18 cellular contexts compared by ENCODE assay signal in the genomic region with DNA sequence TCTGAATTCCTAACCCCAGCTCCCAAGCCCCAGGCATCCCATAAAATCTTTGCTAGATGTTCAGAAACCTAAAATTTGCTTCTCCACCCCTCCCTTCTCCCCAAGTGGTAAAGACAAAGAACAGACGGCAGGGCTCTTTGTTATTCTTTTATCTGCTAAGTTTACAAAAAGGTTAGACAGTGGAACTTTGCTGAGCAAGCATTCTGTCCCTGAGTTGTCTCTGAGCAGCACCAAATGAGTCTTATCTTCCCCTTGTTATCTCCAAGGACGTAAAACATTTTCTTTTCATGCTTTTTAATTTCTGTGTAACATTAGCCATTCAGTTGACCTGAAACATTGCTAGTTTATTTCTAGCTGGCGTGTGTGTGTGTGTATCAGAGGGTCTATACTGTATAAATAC. TPM values are rescaled to one million over a fixed set of nuclear protein-coding genes. Genes with fewer than 3 reads are reported as not detected.
DNase-seq lines count a peak whose midpoint lies in the region; ATAC-seq and TF ChIP-seq lines count a peak whose summit lies in the region.
"Had no signal": no experiment of that assay in that cellular context is flagged by ENCODE, and none has a peak within 500 bp of the region (broad histone marks: within the 10 kb centered on the region; RNA-seq: fewer than 3 reads in every experiment).

No MANE protein-coding gene starts in this region.

- H3K4me3 ChIP-seq in IMR-90 (ENCODE audit: insufficient read depth, low read depth, low read length) (no peak overlapping the region), choroid plexus epithelial cell (ENCODE audit: low read depth, low read length) (no peak overlapping the region), left lung (no peak overlapping the region), subcutaneous abdominal adipose tissue (ENCODE audit: low read depth in 1 of 5, low read length in 5 of 5) (no peak overlapping the region)

- H3K56ac ChIP-seq in IMR-90 (ENCODE audit: extremely low read depth, insufficient read depth, low read length) = no peak overlapping the region

- no peak overlapping the region for H2BK120ac ChIP-seq in IMR-90 (ENCODE audit: low read depth, low read length)

- no peak overlapping the region for H3K9ac ChIP-seq in IMR-90 (ENCODE audit: low read depth, low read length)
- H3K9ac ChIP-seq in subcutaneous abdominal adipose tissue (ENCODE audit: low read length in 5 of 5) = no peak overlapping the region

- no peak overlapping the region for H3K4me3 Mint-ChIP-seq in effector memory CD8-positive, alpha-beta T cell
- H3K4me3 Mint-ChIP-seq: activated CD8-positive, alpha-beta T cell treated with anti-CD3 and anti-CD28 coated beads, Interleukin-2, amount 10 ng/mL, durations not matched to agents 7 days and 5 days; activated naive CD4-positive, alpha-beta T cell treated with anti-CD3 and anti-CD28 coated beads, Interleukin-2, amount 50 U/mL, for 24 hours; activated T-cell treated with anti-CD3 and anti-CD28 coated beads, Interleukin-2, amount 50 U/mL, for 4 hours; T-cell had no signal

- BruUV-seq in IMR-90 (replicated peaks; lab: Mats Ljungman, UMichigan) = no TSS peak

- H2BK15ac ChIP-seq in IMR-90 (ENCODE audit: low read depth, low read length) = no peak overlapping the region

- no peaks in the 10 kb centered on the region for H3K9me3 Mint-ChIP-seq in effector memory CD8-positive, alpha-beta T cell
- H3K9me3 Mint-ChIP-seq: activated naive CD4-positive, alpha-beta T cell treated with anti-CD3 and anti-CD28 coated beads, Interleukin-2, amount 50 U/mL, for 24 hours; activated T-cell treated with anti-CD3 and anti-CD28 coated beads, Interleukin-2, amount 50 U/mL, for 4 hours; T-cell had no signal

- CTCF ChIA-PET in IMR-90 (lab: Yijun Ruan, JAX) = interaction anchor here (0.6 to 2.2 kb wide), 5 partner anchors 11 to 1708 kb away, joined by 3 to 6 read pairs (median 5); no protein-coding TSS in a partner anchor

- H3K4ac ChIP-seq in IMR-90 (ENCODE audit: low read depth, low read length) = no peak overlapping the region

- H3K4me1 ChIP-seq in IMR-90 (ENCODE audit: control insufficient read depth, insufficient read depth, low read length) = peaks cover 8% of the 10 kb centered on the region
- H3K4me1 ChIP-seq in left lung = peaks cover 0 to 16% of the 10 kb centered on the region in 2 donors
- peaks cover 4 to 25% (median 16%) of the 10 kb centered on the region in 5 donors for H3K4me1 ChIP-seq in subcutaneous abdominal adipose tissue (ENCODE audit: control insufficient read depth in 5 of 5, insufficient read depth in 5 of 5, low read length in 5 of 5)

- H2AK9ac ChIP-seq in IMR-90 (replicated peaks; ENCODE audit: low read depth, low read length, poor library complexity) = no peak overlapping the region

- H3K4me2 ChIP-seq in IMR-90 (ENCODE audit: low read depth, low read length) = peak overlapping the region; percentile 81

- H3K27ac Mint-ChIP-seq in effector memory CD8-positive, alpha-beta T cell = no peak overlapping the region
- H3K27ac Mint-ChIP-seq: activated CD8-positive, alpha-beta T cell treated with anti-CD3 and anti-CD28 coated beads, Interleukin-2, amount 10 ng/mL, durations not matched to agents 7 days and 5 days; activated naive CD4-positive, alpha-beta T cell treated with anti-CD3 and anti-CD28 coated beads, Interleukin-2, amount 50 U/mL, for 24 hours; T-cell had no signal

- no peak overlapping the region for H4K8ac ChIP-seq in IMR-90 (ENCODE audit: low read depth in 2 of 2, low read length in 2 of 2)

- H2BK5ac ChIP-seq in IMR-90 (ENCODE audit: low read depth, low read length, poor library complexity, severe bottlenecking) = no peak overlapping the region

- no peak for TF ChIP-seq POLR2A in IMR-90 (IDR thresholded peaks at IDR 0.05; ENCODE audit: low read depth, low read length)

- H3K27ac ChIP-seq in IMR-90 (ENCODE audit: insufficient read depth, low read length) (no peak overlapping the region; the same call in 1 of the 2 replicates), left lung (peak overlapping the region; percentile 5 to 35), subcutaneous abdominal adipose tissue (ENCODE audit: low read depth, low read length) (peak overlapping the region; percentile 74)
- H3K27ac ChIP-seq: WERI-Rb-1 had no signal

- H3K27me3 ChIP-seq in IMR-90 (ENCODE audit: control insufficient read depth, insufficient read depth, low read length) = no peaks in the 10 kb centered on the region
- H3K27me3 ChIP-seq in left lung = no peaks in the 10 kb centered on the region
- H3K27me3 ChIP-seq in subcutaneous abdominal adipose tissue (ENCODE audit: control insufficient read depth in 5 of 5, insufficient read depth in 4 of 5, low read length in 5 of 5) = no peaks in the 10 kb centered on the region

- no peak for TF ChIP-seq RAD21 in IMR-90 (IDR thresholded peaks at IDR 0.05; ENCODE audit: low read length)

- dilution Hi-C loops in IMR-90 (cut with HindIII; ENCODE audit: low sequenced_read_pairs, unreplicated experiment) = no loop called here

- H4K91ac ChIP-seq in IMR-90 (ENCODE audit: insufficient read depth, low read depth, low read length) = no peak overlapping the region

- H3K79me1 ChIP-seq in IMR-90 (ENCODE audit: low read depth in 1 of 2, low read length in 2 of 2) = peaks cover 29 to 65% of the 10 kb centered on the region in 2 experiments

- in situ Hi-C loops in IMR-90 (cut with MboI; ENCODE audit: low sequenced_read_pairs) = no loop called here

- no CpG with 5 or more reads among the region's 3 CpGs for WGBS in IMR-90 (ENCODE audit: extremely low coverage in 2 of 2, insufficient read length in 1 of 2), 2 experiments

- no peak overlapping the region for H2AK5ac ChIP-seq in IMR-90 (ENCODE audit: low read depth, low read length)

- POLR2A ChIA-PET in IMR-90 (lab: Charles Lee; ENCODE audit: unreplicated experiment) = no interaction called here

- H3K9me1 ChIP-seq in IMR-90 (ENCODE audit: insufficient read depth, low read length) = peaks cover 24% of the 10 kb centered on the region

- H3K27me3 Mint-ChIP-seq in effector memory CD8-positive, alpha-beta T cell = no peaks in the 10 kb centered on the region
- H3K27me3 Mint-ChIP-seq: activated naive CD4-positive, alpha-beta T cell treated with anti-CD3 and anti-CD28 coated beads, Interleukin-2, amount 50 U/mL, for 24 hours; T-cell had no signal

- no peaks in the 10 kb centered on the region for H3K36me3 Mint-ChIP-seq in effector memory CD8-positive, alpha-beta T cell (ENCODE audit: insufficient read depth)
- H3K36me3 Mint-ChIP-seq: activated naive CD4-positive, alpha-beta T cell treated with anti-CD3 and anti-CD28 coated beads, Interleukin-2, amount 50 U/mL, for 24 hours; T-cell had no signal

- intact Hi-C loops in IMR-90 (cut with micrococcal nuclease) (no loop called here), left lung (cut with DNase I) (no loop called here)

- H2AFZ ChIP-seq in IMR-90 (replicated peaks; ENCODE audit: low read length, poor library complexity) = no peak overlapping the region

- DNase-seq in IMR-90 (no peak), choroid plexus epithelial cell (ENCODE audit: low read depth) (peak; percentile 44), left lung (no peak), NCI-H187 (lab: John Stamatoyannopoulos, UW) (no peak), SKM-1 (lab: John Stamatoyannopoulos, UW; ENCODE audit: unreplicated experiment) (no peak)
- DNase-seq in effector memory CD8-positive, alpha-beta T cell = no peak
- DNase-seq: activated CD8-positive, alpha-beta T cell treated with anti-CD3 and anti-CD28 coated beads, Interleukin-2, amount 10 ng/mL, durations not matched to agents 7 days and 5 days; activated T-cell treated with anti-CD3 and anti-CD28 coated beads, Interleukin-2, amount 50 U/mL, for 4 hours; AML-193; KBM-7; kidney; NCI-H2081 treated with DMSO at 0.1 percent for 48 hours; NCI-H510A treated with DMSO at 0.1 percent for 48 hours; T-cell; WERI-Rb-1 had no signal

- peaks cover 8 to 14% of the 10 kb centered on the region in 2 donors for H3K4me1 Mint-ChIP-seq in effector memory CD8-positive, alpha-beta T cell (ENCODE audit: low read depth in 2 of 2)

- no peak overlapping the region for H2BK20ac ChIP-seq in IMR-90 (ENCODE audit: low read depth, low read length)

- peaks cover 19% of the 10 kb centered on the region; the same call in 1 of the 2 replicates for H4K20me1 ChIP-seq in IMR-90 (ENCODE audit: insufficient read depth, low read length)

- no peak overlapping the region for H3K18ac ChIP-seq in IMR-90 (ENCODE audit: low read depth, low read length)

- no peak overlapping the region for H3K14ac ChIP-seq in IMR-90 (replicated peaks; ENCODE audit: low read depth, low read length)

- H3K9me3 ChIP-seq in IMR-90 (ENCODE audit: control insufficient read depth, insufficient read depth, low read length) (no peaks in the 10 kb centered on the region), left lung (no peaks in the 10 kb centered on the region), subcutaneous abdominal adipose tissue (ENCODE audit: control insufficient read depth in 5 of 5, low read length in 5 of 5) (no peaks in the 10 kb centered on the region)

- no peaks in the 10 kb centered on the region for H3K36me3 ChIP-seq in IMR-90 (ENCODE audit: control insufficient read depth, insufficient read depth, low read length)
- no peaks in the 10 kb centered on the region for H3K36me3 ChIP-seq in left lung
- peaks cover 0 to 2% (median 0%) of the 10 kb centered on the region in 5 donors for H3K36me3 ChIP-seq in subcutaneous abdominal adipose tissue (ENCODE audit: control insufficient read depth in 5 of 5, insufficient read depth in 5 of 5, low read length in 5 of 5)
- H3K36me3 ChIP-seq: WERI-Rb-1 had no signal

- H3K23ac ChIP-seq in IMR-90 (ENCODE audit: low read depth, low read length) = no peak overlapping the region

- no peak overlapping the region for H4K5ac ChIP-seq in IMR-90 (ENCODE audit: low read depth, low read length)

- ATAC-seq in IMR-90 (ENCODE audit: low read depth) (peak; percentile 52), left lung (peak; percentile 33), GM21360 (IDR thresholded peaks at IDR 0.05; ENCODE audit: unreplicated experiment) (no peak)
- no peak for ATAC-seq in effector memory CD8-positive, alpha-beta T cell (replicated peaks)
- ATAC-seq: activated CD8-positive, alpha-beta T cell treated with anti-CD3 and anti-CD28 coated beads, Interleukin-2, amount 10 ng/mL, durations not matched to agents 7 days and 5 days; activated T-cell treated with anti-CD3 and anti-CD28 coated beads, Interleukin-2, amount 50 U/mL, for 4 hours; T-cell had no signal

- no peak for TF ChIP-seq CTCF in IMR-90 (conservative IDR thresholded peaks at IDR 0.05; ENCODE audit: low read depth, low read length)
- TF ChIP-seq CTCF in choroid plexus epithelial cell (conservative IDR thresholded peaks at IDR 0.05; ENCODE audit: low read depth, low read length) = no peak
- no peak for TF ChIP-seq CTCF in left lung (IDR thresholded peaks at IDR 0.05)

TF ChIP-seq in IMR-90, 13 proteins besides CTCF, POLR2A, EP300 and RAD21 (continues in another document):
- TF ChIP-seq SMC3 (IDR thresholded peaks at IDR 0.05; ENCODE audit: low read depth, low read length) (no peak), MAFK (IDR thresholded peaks at IDR 0.05; ENCODE audit: low read depth, low read length) (peak; percentile 95), CHD1 (IDR thresholded peaks at IDR 0.05; ENCODE audit: low read depth, low read length) (no peak)

RNA-seq across cellular contexts. Expression of a gene that starts 30.3 kb away (rescaled TPM):
- total RNA-seq in IMR-90 (2012; rRNA removed) (49.3 and 53.6 TPM in 2 replicates), left lung (100 to 1,000 TPM in 1 of 2 donors, 10 to 100 TPM in 1; 93.0 to 116 TPM)
- 38.3 and 40.2 TPM in 2 replicates for polyA plus RNA-seq in IMR-90 (2012; rRNA removed)
- polyA plus RNA-seq in IMR-90 (2012; cell fraction: cytosol; rRNA removed) = 19.5 and 21.8 TPM in 2 replicates
- polyA plus RNA-seq in IMR-90 (2012; cell fraction: nucleus; rRNA removed; ENCODE audit: low replicate concordance) = 40.5 and 57.5 TPM in 2 replicates

Comparison
In these comparisons a context has a peak if more than half of its experiments do, and no peak if none do; other contexts are left out.
1. ATAC-seq: peak in IMR-90 (single experiment) and left lung (single experiment); none in GM21360 (single experiment) and effector memory CD8-positive, alpha-beta T cell (single experiment).